19 cellular contexts compared by ENCODE assay signal in genomic region chr2:10919415-10919775, GRCh38. TPM values are rescaled to one million over a fixed set of nuclear protein-coding genes. Genes with fewer than 3 reads are reported as not detected.
DNase-seq lines count a peak whose midpoint lies in the region; ATAC-seq and TF ChIP-seq lines count a peak whose summit lies in the region.
"Had no signal": no experiment of that assay in that cellular context is flagged by ENCODE, and none has a peak within 500 bp of the region (broad histone marks: within the 10 kb centered on the region; RNA-seq: fewer than 3 reads in every experiment).

No MANE protein-coding gene starts in this region.

- H3K4me1 Mint-ChIP-seq in endodermal cell = peaks cover 28% of the 10 kb centered on the region
- H3K4me1 Mint-ChIP-seq: CD4-positive, CD25-positive, alpha-beta regulatory T cell had no signal

- DNase-seq in activated effector memory CD4-positive, alpha-beta T cell treated with anti-CD3 and anti-CD28 coated beads, Interleukin-2, amount 50 U/mL, for 16 hours = peak; percentile 56
- no peak for DNase-seq in activated effector memory CD4-positive, alpha-beta T cell treated with Interleukin-2 at 50 U/mL for 16 hours
- DNase-seq in endodermal cell (peak; percentile 44), GM13976 (ENCODE audit: low spot score) (no peak), GM23248 (no peak)
- DNase-seq: CD4-positive, CD25-positive, alpha-beta regulatory T cell; EL; GF-D8; H9; HFFc6; KG1; NCI-H1694; NK-92 treated with Interleukin-12 subunit alpha and Interleukin-12 subunit beta, amount 100 ng/mL, for 24 hours; SIG-M5; SK-N-SH had no signal

- H3K27ac Mint-ChIP-seq in endodermal cell = no peak overlapping the region
- H3K27ac Mint-ChIP-seq: CD4-positive, CD25-positive, alpha-beta regulatory T cell; HFFc6 had no signal

- no peak for TF ChIP-seq CTCF in endodermal cell (conservative IDR thresholded peaks at IDR 0.05)
- no peak for TF ChIP-seq CTCF in GM13976 (IDR thresholded peaks at IDR 0.05; ENCODE audit: borderline replicate concordance, control extremely low read depth, extremely low read depth, insufficient read depth, missing control alignments)

- H3K27ac ChIP-seq in angular gyrus (ENCODE audit: low read depth, low read length) = peak overlapping the region; percentile 70
- H3K27ac ChIP-seq in endodermal cell (ENCODE audit: low read depth, low read length) = no peak overlapping the region
- peak overlapping the region; percentile 52 for H3K27ac ChIP-seq in temporal lobe (ENCODE audit: low read depth, low read length)
- no peak overlapping the region for H3K27ac ChIP-seq in GM23248
- H3K27ac ChIP-seq: RWPE1 had no signal

- H2AFZ ChIP-seq in GM23248 = no peak overlapping the region

- H3K4me3 Mint-ChIP-seq in endodermal cell = no peak overlapping the region
- H3K4me3 Mint-ChIP-seq: CD4-positive, CD25-positive, alpha-beta regulatory T cell; HFFc6 had no signal

- H3K4me2 ChIP-seq in GM23248 (ENCODE audit: unreplicated experiment) = no peak overlapping the region

- H3K27me3 ChIP-seq in endodermal cell (ENCODE audit: control insufficient read depth, insufficient read depth, low read length, poor library complexity, severe bottlenecking) (no peaks in the 10 kb centered on the region), GM23248 (replicated peaks; ENCODE audit: insufficient read depth) (no peaks in the 10 kb centered on the region)

- H3K4me1 ChIP-seq in endodermal cell (ENCODE audit: control insufficient read depth, insufficient read depth, low read length) (no peaks in the 10 kb centered on the region), GM23248 (ENCODE audit: insufficient read depth) (no peaks in the 10 kb centered on the region)

- H3K9me3 Mint-ChIP-seq in endodermal cell = no peaks in the 10 kb centered on the region
- H3K9me3 Mint-ChIP-seq: H9, HFFc6 had no signal

- in situ Hi-C loops in GM13976 (cut with MboI; ENCODE audit: low sequenced_read_pairs, unreplicated experiment) (no loop called here), GM23248 (cut with MboI) (no loop called here)

- 88 to 93% methylated on average over 8 to 9 of the region's 9 CpGs for WGBS in endodermal cell (ENCODE audit: insufficient coverage in 1 of 2, insufficient read length in 1 of 2), 2 experiments
- WGBS in GM23248 (ENCODE audit: low coverage in 1 of 2, low lambda C conversion rate in 2 of 2, missing lambda C conversion rate in 2 of 2), 2 experiments = 69 to 70% methylated on average over 8 to 9 of the region's 9 CpGs

- H3K36me3 Mint-ChIP-seq in endodermal cell (ENCODE audit: low read depth) = peaks cover 26% of the 10 kb centered on the region
- H3K36me3 Mint-ChIP-seq: CD4-positive, CD25-positive, alpha-beta regulatory T cell had no signal

- no peak overlapping the region for H3K4me3 ChIP-seq in endodermal cell (ENCODE audit: low read length)
- H3K4me3 ChIP-seq in GM23248 = no peak overlapping the region

- no peak for ATAC-seq in GM21786 (IDR thresholded peaks at IDR 0.05; ENCODE audit: unreplicated experiment)

- H3K9me3 ChIP-seq in endodermal cell (ENCODE audit: control insufficient read depth, low read length) (no peaks in the 10 kb centered on the region), GM23248 (ENCODE audit: low read depth) (no peaks in the 10 kb centered on the region)
- H3K9me3 ChIP-seq: SK-N-SH had no signal

- no peak overlapping the region for H3K9ac ChIP-seq in endodermal cell (ENCODE audit: extremely low read depth, low read length, poor library complexity, severe bottlenecking)
- H3K9ac ChIP-seq in GM23248 = no peak overlapping the region
- H3K9ac ChIP-seq: SK-N-SH had no signal

- H4K20me1 ChIP-seq in GM23248 (ENCODE audit: insufficient read depth) = no peaks in the 10 kb centered on the region

- no peaks in the 10 kb centered on the region for H3F3A ChIP-seq in GM23248 (ENCODE audit: insufficient read depth)

- H3K27me3 Mint-ChIP-seq in endodermal cell (ENCODE audit: insufficient read depth) = no peaks in the 10 kb centered on the region

- H3K9me2 ChIP-seq in GM23248 (ENCODE audit: insufficient read depth) = no peaks in the 10 kb centered on the region
- H3K9me2 ChIP-seq: SK-N-SH had no signal

- H3K36me3 ChIP-seq in endodermal cell (ENCODE audit: control insufficient read depth, insufficient read depth, low read length) (peaks cover 5% of the 10 kb centered on the region), GM23248 (ENCODE audit: low read depth) (no peaks in the 10 kb centered on the region)

- H3K79me2 ChIP-seq in GM23248 (ENCODE audit: insufficient read depth) = no peaks in the 10 kb centered on the region

RNA-seq across cellular contexts. Expression of gene KCNF1, which starts 7.7 kb away (rescaled TPM):
- total RNA-seq in endodermal cell = 10 to 100 TPM in 1 of 2 donors, 1 to 10 TPM in 1; 5.2 to 17.0 TPM
- polyA plus RNA-seq in endodermal cell (2013, experiment 1 of 2) = 3.5 TPM
- polyA plus RNA-seq in endodermal cell (2013, experiment 2 of 2) = 4.1 TPM
- total RNA-seq in temporal lobe = 17.2 TPM
- total RNA-seq in GM23248 (2014; rRNA removed; shearing (Covaris generic)) = 0.97 TPM in 1 of 2 replicates, not detected in the other
- 0.10 TPM in 2 replicates for polyA plus RNA-seq in GM23248 (2016; fragmentation: Nextera tagmentation; extraction: Ambion mirVana)
- total RNA-seq: CD4-positive, CD25-positive, alpha-beta regulatory T cell had no signal
- polyA plus RNA-seq: CD4-positive, CD25-positive, alpha-beta regulatory T cell had no signal

Comparison
In these comparisons a context has a peak if more than half of its experiments do, and no peak if none do; other contexts are left out.
1. DNase-seq: peak in activated effector memory CD4-positive, alpha-beta T cell treated with anti-CD3 and anti-CD28 coated beads, Interleukin-2, amount 50 U/mL, for 16 hours (single experiment) and endodermal cell (single experiment); none in activated effector memory CD4-positive, alpha-beta T cell treated with Interleukin-2 at 50 U/mL for 16 hours (single experiment), GM13976 (single experiment) and GM23248 (single experiment).
2. H3K27ac ChIP-seq: peak in angular gyrus (single experiment) and temporal lobe (single experiment); none in endodermal cell (single experiment) and GM23248 (single experiment).